ENCODE assay signal across 12 cellular contexts in genomic region chr13:27967736-27968315, GRCh38. TPM values are rescaled to one million over a fixed set of nuclear protein-coding genes. Genes with fewer than 3 reads are reported as not detected.
DNase-seq lines count a peak whose midpoint lies in the region; ATAC-seq, FAIRE-seq and TF ChIP-seq lines count a peak whose summit lies in the region.
"Had no signal": no experiment of that assay in that cellular context is flagged by ENCODE, and none has a peak within 500 bp of the region (broad histone marks: within the 10 kb centered on the region; RNA-seq: fewer than 3 reads in every experiment).

No MANE protein-coding gene starts in this region.

- no peak for FAIRE-seq in astrocyte (lab: Jason Lieb, UNC)
- FAIRE-seq: G401.6 had no signal

- peak overlapping the region; percentile 27 for H3K27ac Mint-ChIP-seq in astrocyte (ENCODE audit: unreplicated experiment)

- TF ChIP-seq CTCF in astrocyte (IDR thresholded peaks at IDR 0.05; ENCODE audit: insufficient read depth, low read depth, low read length) (no peak), neural cell (IDR thresholded peaks at IDR 0.05; ENCODE audit: poor library complexity, severe bottlenecking) (no peak)

- no peak overlapping the region for H3K9ac ChIP-seq in astrocyte (ENCODE audit: low read length)
- no peak overlapping the region for H3K9ac ChIP-seq in neural cell (ENCODE audit: low read length)

- H3K27ac ChIP-seq in astrocyte (ENCODE audit: low read depth, low read length) (no peak overlapping the region), neural cell (ENCODE audit: low read length) (no peak overlapping the region)
- H3K27ac ChIP-seq: tibial artery had no signal

- H4K20me1 ChIP-seq in astrocyte (ENCODE audit: insufficient read depth, low read length) (no peaks in the 10 kb centered on the region), neural cell (ENCODE audit: insufficient read depth) (no peaks in the 10 kb centered on the region)

- no peak for TF ChIP-seq RAD21 in neural cell (conservative IDR thresholded peaks at IDR 0.05)

- no peak overlapping the region for H2AFZ ChIP-seq in astrocyte (ENCODE audit: low read depth, low read length)
- H2AFZ ChIP-seq in neural cell (ENCODE audit: low read depth, low read length) = no peak overlapping the region

- H3K4me3 Mint-ChIP-seq in astrocyte (ENCODE audit: unreplicated experiment) = no peak overlapping the region

- no peaks in the 10 kb centered on the region for H3K9me2 ChIP-seq in neural cell (ENCODE audit: insufficient read depth, low read length)

- no peak for TF ChIP-seq EP300 in neural cell (conservative IDR thresholded peaks at IDR 0.05; ENCODE audit: poor library complexity, severe bottlenecking)

- H3K79me2 ChIP-seq in astrocyte (ENCODE audit: insufficient read depth, low read length) = no peaks in the 10 kb centered on the region
- no peaks in the 10 kb centered on the region for H3K79me2 ChIP-seq in neural cell (replicated peaks; ENCODE audit: insufficient read depth, low read length)

- H3K27me3 ChIP-seq in HAP-1 (ENCODE audit: low read depth) (peaks cover 7% of the 10 kb centered on the region; the same call in 1 of the 2 replicates), astrocyte (ENCODE audit: insufficient read depth, low read length) (peaks cover 90% of the 10 kb centered on the region), neural cell (ENCODE audit: insufficient read depth, low read depth, low read length) (peaks cover 100% of the 10 kb centered on the region)

- DNase-seq in DMS53 (lab: John Stamatoyannopoulos, UW) (peak; percentile 69), DMS53 treated with DMSO at 0.1 percent for 48 hours (lab: John Stamatoyannopoulos, UW; ENCODE audit: unreplicated experiment) (no peak), HAP-1 (ENCODE audit: low spot score in 2 of 2) (peak in 1 of 2 experiments; percentile 58), astrocyte (ENCODE audit: low read depth) (no peak), dedifferentiated amniotic fluid mesenchymal stem cell (ENCODE audit: extremely low spot score) (no peak), NCI-H187 treated with DMSO at 0.1 percent for 48 hours (lab: John Stamatoyannopoulos, UW) (no peak)
- DNase-seq: NCI-H1694, tibial artery had no signal

- H3K9me3 Mint-ChIP-seq in astrocyte (ENCODE audit: unreplicated experiment) = peaks cover 13% of the 10 kb centered on the region

- H3K9me3 ChIP-seq in HAP-1 (no peaks in the 10 kb centered on the region), astrocyte (ENCODE audit: insufficient read depth, low read depth, low read length) (no peaks in the 10 kb centered on the region), neural cell (ENCODE audit: low read length) (no peaks in the 10 kb centered on the region)
- H3K9me3 ChIP-seq: tibial artery had no signal

- ATAC-seq in GM21390 (IDR thresholded peaks at IDR 0.05; ENCODE audit: unreplicated experiment) = no peak

- H3K4me1 ChIP-seq in HAP-1 (peaks cover 6% of the 10 kb centered on the region), astrocyte (ENCODE audit: insufficient read depth, low read length) (no peaks in the 10 kb centered on the region)

- H3K36me3 Mint-ChIP-seq in astrocyte (ENCODE audit: low read depth, unreplicated experiment) = peaks cover 3% of the 10 kb centered on the region

- in situ Hi-C loops in HAP-1 (cut with MboI; ENCODE audit: low sequenced_read_pairs) = no loop called here

- H3F3A ChIP-seq in neural cell (ENCODE audit: insufficient read depth, low read length, poor library complexity, severe bottlenecking) = no peaks in the 10 kb centered on the region

- H3K27me3 Mint-ChIP-seq in astrocyte (ENCODE audit: low read depth, unreplicated experiment) = peaks cover 82% of the 10 kb centered on the region

- H3K36me3 ChIP-seq in HAP-1 (replicated peaks) (no peaks in the 10 kb centered on the region), astrocyte (ENCODE audit: insufficient read depth, low read length) (no peaks in the 10 kb centered on the region), neural cell (ENCODE audit: insufficient read depth, low read length) (no peaks in the 10 kb centered on the region)
- H3K36me3 ChIP-seq: tibial artery had no signal

- peaks cover 1% of the 10 kb centered on the region for H3K4me1 Mint-ChIP-seq in astrocyte (ENCODE audit: low read depth, unreplicated experiment)

- H3K4me3 ChIP-seq in HAP-1 (peak overlapping the region; percentile 53), astrocyte (ENCODE audit: insufficient read depth, low read depth, low read length) (no peak overlapping the region), neural cell (ENCODE audit: low read length) (peak overlapping the region; percentile 51)

- no peak overlapping the region for H3K4me2 ChIP-seq in astrocyte (ENCODE audit: low read length)
- H3K4me2 ChIP-seq in neural cell (ENCODE audit: low read length) = no peak overlapping the region

TF ChIP-seq in neural cell, 6 proteins besides CTCF, POLR2A, EP300 and RAD21:
- no peak for TF ChIP-seq POLR2AphosphoS5 (IDR thresholded peaks at IDR 0.05)

RNA-seq across cellular contexts. Expression of gene CDX2, which starts 1.3 kb away (rescaled TPM):
- total RNA-seq in astrocyte = not detected in 2 replicates
- not detected in 2 replicates for polyA plus RNA-seq in neural cell
- polyA minus RNA-seq in neural cell = not detected in 2 replicates
- total RNA-seq: A172 had no signal

RNA-seq across cellular contexts. Expression of gene URAD, which starts 20.7 kb away (rescaled TPM):
- not detected in 2 replicates for total RNA-seq in astrocyte
- polyA plus RNA-seq in neural cell = not detected in 2 replicates
- not detected in 2 replicates for polyA minus RNA-seq in neural cell
- total RNA-seq: A172 had no signal

RNA-seq across cellular contexts. Expression of gene PDX1, which starts 48.0 kb away (rescaled TPM):
- not detected in 2 replicates for total RNA-seq in astrocyte
- polyA plus RNA-seq in neural cell = not detected in 2 replicates
- not detected in 2 replicates for polyA minus RNA-seq in neural cell
- total RNA-seq: A172 had no signal
